In the genomic region with DNA sequence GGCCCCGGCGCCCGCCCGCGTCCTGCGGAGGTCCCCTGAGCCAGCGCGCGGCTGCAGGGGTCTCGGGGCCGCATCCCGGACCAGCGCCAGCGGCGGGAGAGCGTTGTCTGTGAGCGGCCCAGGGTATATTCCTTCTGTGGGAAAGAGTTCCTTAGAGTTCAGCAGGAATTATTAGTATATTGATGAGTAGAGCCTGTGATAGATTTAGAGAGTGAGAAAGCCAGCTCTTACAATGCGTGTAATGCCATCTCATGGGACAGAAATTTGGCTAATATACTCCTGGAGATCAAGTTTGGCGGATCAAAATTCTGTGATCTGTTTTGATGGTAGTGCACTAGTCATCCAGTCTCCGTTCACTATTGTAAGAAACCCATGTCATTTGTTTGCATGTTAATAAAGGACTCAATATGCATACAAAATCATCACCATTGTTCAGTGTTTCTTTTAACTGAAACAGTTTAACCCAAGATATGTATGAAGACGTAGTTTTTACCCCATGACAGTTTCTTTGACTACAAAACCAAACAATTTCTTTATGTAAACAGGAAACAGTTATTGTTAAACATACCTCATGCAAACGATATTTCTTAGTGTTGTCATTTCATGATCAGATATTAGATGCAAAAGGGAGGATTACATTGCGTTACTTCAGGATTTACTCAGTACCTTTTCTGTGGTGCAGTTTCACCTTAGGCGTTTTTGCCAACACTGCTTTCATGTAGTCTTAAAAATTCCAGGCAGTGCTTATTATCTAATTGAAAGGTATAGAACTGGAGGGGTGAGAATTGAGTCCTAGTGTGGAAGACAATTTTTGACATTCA, we compare ENCODE assay signal across 1 cellular context.
TF ChIP-seq lines count a peak whose summit lies in the region.

No MANE protein-coding gene starts in this region.

TF ChIP-seq in GM23338, 12 proteins besides CTCF, POLR2A, EP300 and RAD21 (continued from another document):
- no peak for TF ChIP-seq ZNF462 (CRISPR knock-in tag; IDR thresholded peaks at IDR 0.05)
- no peak for TF ChIP-seq NANOG (IDR thresholded peaks at IDR 0.05; ENCODE audit: borderline replicate concordance)
- TF ChIP-seq ZNF114 (CRISPR knock-in tag; IDR thresholded peaks at IDR 0.05), result no peak
- TF ChIP-seq STAT1 (IDR thresholded peaks at IDR 0.05; ENCODE audit: unreplicated experiment), result no peak
- TF ChIP-seq REST (IDR thresholded peaks at IDR 0.05; ENCODE audit: unreplicated experiment), result no peak
- TF ChIP-seq ZNF331 (CRISPR knock-in tag; IDR thresholded peaks at IDR 0.05; ENCODE audit: low read depth), result no peak
